ENCODE assay signal across 13 cellular contexts in the genomic region with DNA sequence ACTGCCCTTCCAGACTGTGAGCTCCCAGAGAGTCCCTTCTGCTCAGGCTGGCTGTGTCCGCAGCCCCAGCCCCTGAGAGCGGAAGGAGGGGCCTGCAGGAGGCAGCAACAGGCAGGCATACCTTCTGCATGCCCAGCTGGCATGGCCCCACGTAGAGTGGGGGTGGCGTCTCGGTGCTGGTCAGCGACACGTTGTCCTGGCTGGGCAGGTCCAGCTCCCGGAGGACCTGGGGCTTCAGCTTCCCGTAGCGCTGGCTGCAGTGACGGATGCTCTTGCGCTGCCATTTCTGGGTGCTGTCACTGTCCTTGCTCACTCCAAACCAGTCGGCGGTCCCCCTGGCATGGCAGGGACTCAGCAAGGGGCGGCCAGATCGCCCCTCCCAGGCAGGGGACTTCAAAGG. TPM values are rescaled to one million over a fixed set of nuclear protein-coding genes. Genes with fewer than 3 reads are reported as not detected.
A peak's percentile ranks its signal among the peaks of the same experiment; 100 is the strongest.
DNase-seq lines count a peak whose midpoint lies in the region; ATAC-seq and TF ChIP-seq lines count a peak whose summit lies in the region.
"Had no signal": no experiment of that assay in that cellular context is flagged by ENCODE, and none has a peak within 500 bp of the region (broad histone marks: within the 10 kb centered on the region; RNA-seq: fewer than 3 reads in every experiment).

No MANE protein-coding gene starts in this region.

- H3K79me2 ChIP-seq in osteoblast (ENCODE audit: insufficient read depth, low read length) = peaks cover 50% of the 10 kb centered on the region

- no peak overlapping the region for H3K27ac ChIP-seq in osteoblast (ENCODE audit: low read depth, low read length)
- peak overlapping the region; percentile 54 for H3K27ac ChIP-seq in skeletal muscle tissue (ENCODE audit: low read depth, low read length)
- H3K27ac ChIP-seq: GM23248 had no signal

- no peak overlapping the region for H2AFZ ChIP-seq in osteoblast (ENCODE audit: low read length)
- H2AFZ ChIP-seq: GM23248 had no signal

- H3K4me3 ChIP-seq in osteoblast (ENCODE audit: insufficient read depth, low read length) (no peak overlapping the region), skeletal muscle tissue (ENCODE audit: low read length in 3 of 3) (no peak overlapping the region), foreskin fibroblast (ENCODE audit: low read depth in 1 of 2, low read length in 2 of 2) (no peak overlapping the region)
- H3K4me3 ChIP-seq: GM23248 had no signal

- H3K9me3 ChIP-seq in osteoblast (ENCODE audit: low read depth, low read length) (no peaks in the 10 kb centered on the region), skeletal muscle tissue (ENCODE audit: control insufficient read depth in 3 of 3, low read length in 3 of 3) (no peaks in the 10 kb centered on the region)

- H3K27me3 ChIP-seq in osteoblast (ENCODE audit: insufficient read depth, low read length) (no peaks in the 10 kb centered on the region), skeletal muscle tissue (ENCODE audit: control insufficient read depth in 3 of 3, insufficient read depth in 3 of 3, low read length in 3 of 3) (no peaks in the 10 kb centered on the region)

- no peak overlapping the region for H3K4me2 ChIP-seq in osteoblast (ENCODE audit: insufficient read depth, low read length)

- peaks cover 4% of the 10 kb centered on the region for H3K4me1 ChIP-seq in osteoblast (ENCODE audit: insufficient read depth, low read length)
- peaks cover 40 to 65% (median 61%) of the 10 kb centered on the region in 3 donors for H3K4me1 ChIP-seq in skeletal muscle tissue (ENCODE audit: control insufficient read depth in 3 of 3, insufficient read depth in 3 of 3, low read length in 3 of 3)

- intact Hi-C loops in left cardiac atrium (cut with DNase I) = no loop called here
- intact Hi-C loops in cardiac septum (cut with DNase I) = no loop called here

- no peak for ATAC-seq in left cardiac atrium
- ATAC-seq: CD8-positive, alpha-beta T cell; HCT116; HepG2 had no signal

- H3K36me3 ChIP-seq in osteoblast (ENCODE audit: insufficient read depth, low read length) (peaks cover 54% of the 10 kb centered on the region), skeletal muscle tissue (ENCODE audit: control insufficient read depth in 3 of 3, insufficient read depth in 3 of 3, low read length in 3 of 3) (peaks cover 50 to 58% (median 55%) of the 10 kb centered on the region in 3 donors)

- DNase-seq in left cardiac atrium (peak; percentile 16), cardiac septum (ENCODE audit: low spot score) (no peak), G401 (ENCODE audit: low spot score) (peak; percentile 65), osteoblast (ENCODE audit: insufficient read length, low spot score, missing footprints) (peak; percentile 49), foreskin fibroblast (no peak)
- DNase-seq in stimulated activated CD4-positive, alpha-beta T cell treated with anti-CD3 and anti-CD28 coated beads, Interleukin-4, amount 100 ng/mL, for 4 hours = no peak
- no peak for DNase-seq in activated CD8-positive, alpha-beta memory T cell treated with anti-CD3 and anti-CD28 coated beads for 24 hours
- DNase-seq: ACHN, GM23248 had no signal

- no peak for TF ChIP-seq CTCF in osteoblast (IDR thresholded peaks at IDR 0.05; ENCODE audit: extremely low read depth, low read depth, low read length)
- TF ChIP-seq CTCF in foreskin fibroblast (IDR thresholded peaks at IDR 0.05; ENCODE audit: low read depth, low read length) = no peak

- in situ Hi-C loops in G401 (cut with HindIII; ENCODE audit: low sequenced_read_pairs) = no loop called here

- peaks cover 48% of the 10 kb centered on the region for H4K20me1 ChIP-seq in osteoblast (ENCODE audit: insufficient read depth, low read length)

- H3K9ac ChIP-seq in skeletal muscle tissue (ENCODE audit: low read depth in 1 of 3, low read length in 3 of 3) = peak overlapping the region in 1 of 3 donors; percentile 62
- H3K9ac ChIP-seq: GM23248 had no signal

RNA-seq across cellular contexts. Expression of gene RHBDF1, which starts 9.0 kb away (rescaled TPM):
- total RNA-seq in left cardiac atrium (10 to 100 TPM; 15.5 to 22.1 TPM), cardiac septum (31.4 TPM), osteoblast (32.2 and 39.5 TPM in 2 replicates), skeletal muscle tissue (19.8 TPM)
- total RNA-seq in G401 (2014; rRNA removed; shearing (Covaris generic)) = 21.4 and 24.9 TPM in 2 replicates

RNA-seq across cellular contexts. Expression of gene SNRNP25, which starts 9.8 kb away (rescaled TPM):
- total RNA-seq in left cardiac atrium (10 to 100 TPM; 54.7 to 56.9 TPM), cardiac septum (45.6 TPM), osteoblast (9.4 and 14.5 TPM in 2 replicates), skeletal muscle tissue (16.2 TPM)
- 53.9 and 57.0 TPM in 2 replicates for total RNA-seq in G401 (2014; rRNA removed; shearing (Covaris generic))

RNA-seq across cellular contexts. Expression of gene POLR3K, which starts 10.1 kb away (rescaled TPM):
- total RNA-seq in left cardiac atrium = 10 to 100 TPM; 11.4 to 11.7 TPM
- total RNA-seq in cardiac septum = 9.2 TPM
- total RNA-seq in G401 (2014; rRNA removed; shearing (Covaris generic)) = 19.2 and 36.9 TPM in 2 replicates
- 1.4 and 2.1 TPM in 2 replicates for total RNA-seq in osteoblast
- total RNA-seq in skeletal muscle tissue = 4.2 TPM

RNA-seq across cellular contexts. Expression of gene MPG, which starts 14.6 kb away (rescaled TPM):
- total RNA-seq in left cardiac atrium (10 to 100 TPM; 29.9 to 40.2 TPM), cardiac septum (33.6 TPM), osteoblast (180 and 189 TPM in 2 replicates), skeletal muscle tissue (72.0 TPM)
- total RNA-seq in G401 (2014; rRNA removed; shearing (Covaris generic)) = 158 and 323 TPM in 2 replicates

Comparison
In these comparisons a context has a peak if more than half of its experiments do, and no peak if none do; other contexts are left out.
1. DNase-seq: peak in left cardiac atrium (single experiment), G401 (single experiment) and osteoblast (single experiment); none in cardiac septum (single experiment), stimulated activated CD4-positive, alpha-beta T cell treated with anti-CD3 and anti-CD28 coated beads, Interleukin-4, amount 100 ng/mL, for 4 hours (0 of 2), activated CD8-positive, alpha-beta memory T cell treated with anti-CD3 and anti-CD28 coated beads for 24 hours (single experiment) and foreskin fibroblast (0 of 2).